In the genomic region with DNA sequence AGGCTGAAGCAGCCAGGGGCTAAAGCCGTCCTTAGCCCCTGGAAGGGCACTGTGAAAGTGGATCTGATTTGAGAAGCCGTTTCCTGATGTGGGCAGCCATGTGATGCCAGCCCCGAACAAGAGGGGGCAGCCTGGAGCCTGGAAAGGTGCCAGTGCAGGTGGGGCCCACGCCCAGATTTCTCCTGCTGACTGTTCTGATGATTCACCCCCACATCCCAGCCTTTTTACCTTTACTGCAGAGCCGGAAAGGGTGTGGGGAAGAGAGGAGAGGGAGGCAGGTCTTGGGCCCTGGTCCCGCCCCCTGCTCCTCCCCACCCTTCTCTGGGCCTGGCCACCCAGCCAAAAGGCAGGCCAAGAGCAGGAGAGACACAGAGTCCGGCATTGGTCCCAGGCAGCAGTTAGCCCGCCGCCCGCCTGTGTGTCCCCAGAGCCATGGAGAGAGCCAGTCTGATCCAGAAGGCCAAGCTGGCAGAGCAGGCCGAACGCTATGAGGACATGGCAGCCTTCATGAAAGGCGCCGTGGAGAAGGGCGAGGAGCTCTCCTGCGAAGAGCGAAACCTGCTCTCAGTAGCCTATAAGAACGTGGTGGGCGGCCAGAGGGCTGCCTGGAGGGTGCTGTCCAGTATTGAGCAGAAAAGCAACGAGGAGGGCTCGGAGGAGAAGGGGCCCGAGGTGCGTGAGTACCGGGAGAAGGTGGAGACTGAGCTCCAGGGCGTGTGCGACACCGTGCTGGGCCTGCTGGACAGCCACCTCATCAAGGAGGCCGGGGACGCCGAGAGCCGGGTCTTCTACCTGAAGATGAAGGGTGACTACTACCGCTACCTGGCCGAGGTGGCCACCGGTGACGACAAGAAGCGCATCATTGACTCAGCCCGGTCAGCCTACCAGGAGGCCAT, we compare ENCODE assay signal across 1 cellular context.
TF ChIP-seq lines count a peak whose summit lies in the region.

TSS of gene SFN (plus strand) at position 369 of the 896 bp plus-strand sequence. CDS start at position 433, 64 bp downstream.

TF ChIP-seq in H1, 55 proteins besides CTCF, POLR2A, EP300 and RAD21:
- no peak for TF ChIP-seq TBP (IDR thresholded peaks at IDR 0.05; ENCODE audit: low read depth, low read length)
- no peak for TF ChIP-seq SP4 (IDR thresholded peaks at IDR 0.05; ENCODE audit: low read length)
- peak; percentile 44 for TF ChIP-seq MAX (IDR thresholded peaks at IDR 0.05)
- peak; percentile 79; the same call in 1 of the 2 replicates for TF ChIP-seq JUND (IDR thresholded peaks at IDR 0.05; ENCODE audit: low read length)
- 0 out of 2 replicates have a peak, but pooled peaks have one; percentile 43 for TF ChIP-seq CREB1 (IDR thresholded peaks at IDR 0.05)
- peak; percentile 51; the same call in 1 of the 2 replicates for TF ChIP-seq BACH1 (IDR thresholded peaks at IDR 0.05; ENCODE audit: low read length)
- 0 out of 2 replicates have a peak, but pooled peaks have one; percentile 37 for TF ChIP-seq TCF12 (IDR thresholded peaks at IDR 0.05; ENCODE audit: low read depth, low read length)
